ENCODE assay signal across 6 cellular contexts in genomic region chr12:57129311-57130288, GRCh38. TPM values are rescaled to one million over a fixed set of nuclear protein-coding genes. Genes with fewer than 3 reads are reported as not detected.
DNase-seq lines count a peak whose midpoint lies in the region; ATAC-seq and TF ChIP-seq lines count a peak whose summit lies in the region.

No MANE protein-coding gene starts in this region.

- no peak for TF ChIP-seq POLR2A in GM18505 (IDR thresholded peaks at IDR 0.05; ENCODE audit: borderline replicate concordance, extremely low read depth, insufficient read depth, insufficient read length)

- H3K36me3 ChIP-seq in BE2C (no peaks in the 10 kb centered on the region), liver (ENCODE audit: control insufficient read depth in 4 of 4, insufficient read depth in 3 of 4, low read depth in 1 of 4, low read length in 3 of 4) (peaks cover 0 to 2% (median 0%) of the 10 kb centered on the region in 4 donors)

- TF ChIP-seq CTCF in BE2C (IDR thresholded peaks at IDR 0.05; ENCODE audit: low read depth, low read length) (no peak), VCaP (conservative IDR thresholded peaks at IDR 0.05) (no peak), liver (IDR thresholded peaks at IDR 0.05; ENCODE audit: low read depth, low read length, missing input control) (no peak)

- peak overlapping the region; percentile 90; the same call in 1 of the 2 replicates for H3K27ac ChIP-seq in VCaP
- H3K27ac ChIP-seq in liver (ENCODE audit: low read depth in 1 of 2, low read length in 2 of 2): peak overlapping the region; percentile 74 to 79

- peak in 1 of 2 donors; percentile 2 for TF ChIP-seq RAD21 in liver (IDR thresholded peaks at IDR 0.05)

- DNase-seq in BE2C: no peak
- DNase-seq in activated gamma-delta T cell (lab: John Stamatoyannopoulos, UW): no peak
- DNase-seq in NCI-H345 treated with DMSO at 0.1 percent for 48 hours (lab: John Stamatoyannopoulos, UW; ENCODE audit: unreplicated experiment): no peak

- H3K27me3 ChIP-seq in BE2C: no peaks in the 10 kb centered on the region
- H3K27me3 ChIP-seq in liver (ENCODE audit: control insufficient read depth in 4 of 4, insufficient read depth in 4 of 4, low read length in 3 of 4): no peaks in the 10 kb centered on the region

- H3K4me1 ChIP-seq in BE2C (peaks cover 5% of the 10 kb centered on the region; the same call in 1 of the 2 replicates), liver (ENCODE audit: control insufficient read depth in 4 of 4, insufficient read depth in 4 of 4, low read length in 3 of 4) (peaks cover 21 to 58% (median 48%) of the 10 kb centered on the region in 4 donors)

- peak overlapping the region; percentile 30 to 82 for H3K9ac ChIP-seq in liver (ENCODE audit: low read depth in 1 of 2, low read length in 2 of 2)

- ATAC-seq in GM18505 (IDR thresholded peaks at IDR 0.05; ENCODE audit: unreplicated experiment): no peak

- 7% methylated on average over 12 of the region's 12 CpGs for WGBS in liver

- peak overlapping the region; percentile 87 for H3K4me3 ChIP-seq in BE2C (ENCODE audit: low read depth, low read length)
- peak overlapping the region; percentile 28 to 78 (median 72) for H3K4me3 ChIP-seq in liver (ENCODE audit: low read depth in 1 of 3, low read length in 3 of 3)

- no peaks in the 10 kb centered on the region for H3K9me3 ChIP-seq in BE2C
- no peaks in the 10 kb centered on the region for H3K9me3 ChIP-seq in liver (ENCODE audit: control insufficient read depth in 4 of 4, low read length in 3 of 4)

TF ChIP-seq in liver, 16 proteins besides CTCF, POLR2A, EP300 and RAD21:
- TF ChIP-seq JUND (IDR thresholded peaks at IDR 0.05) (peak in 1 of 2 donors; percentile 44), EGR1 (IDR thresholded peaks at IDR 0.05; ENCODE audit: low read depth in 2 of 2) (no peak)

RNA-seq across cellular contexts. Expression of gene LRP1, which starts 1.3 kb away (rescaled TPM):
- polyA plus RNA-seq in BE2C (2012; ENCODE audit: insufficient read depth, insufficient read length, low read depth): 6.4 TPM
- 100 to 1,000 TPM; 151 to 375 TPM for total RNA-seq in liver
- 100 to 1,000 TPM in 1 of 2 donors, 10 to 100 TPM in 1; 87.5 to 127 TPM for polyA plus RNA-seq in liver

RNA-seq across cellular contexts. Expression of gene LRP1-AS, which starts 17.8 kb away (rescaled TPM):
- polyA plus RNA-seq in BE2C (2012; ENCODE audit: insufficient read depth, insufficient read length, low read depth): not detected
- not detected for total RNA-seq in liver
- not detected for polyA plus RNA-seq in liver

RNA-seq across cellular contexts. Expression of gene STAT6, which starts 18.4 kb away (rescaled TPM):
- polyA plus RNA-seq in BE2C (2012; ENCODE audit: insufficient read depth, insufficient read length, low read depth): 1.6 TPM
- total RNA-seq in liver: 10 to 100 TPM; 27.4 to 54.0 TPM
- 10 to 100 TPM; 33.2 to 57.4 TPM for polyA plus RNA-seq in liver

RNA-seq across cellular contexts. Expression of gene NAB2, which starts 40.7 kb away (rescaled TPM):
- polyA plus RNA-seq in BE2C (2012; ENCODE audit: insufficient read depth, insufficient read length, low read depth): 24.8 TPM
- 1 to 10 TPM; 3.9 to 10.0 TPM for total RNA-seq in liver
- 1 to 10 TPM; 1.9 to 8.6 TPM for polyA plus RNA-seq in liver

RNA-seq across cellular contexts. Expression of gene NEMP1, which starts 51.0 kb away (rescaled TPM):
- 5.8 TPM for polyA plus RNA-seq in BE2C (2012; ENCODE audit: insufficient read depth, insufficient read length, low read depth)
- total RNA-seq in liver: 10 to 100 TPM in 1 of 2 donors, 1 to 10 TPM in 1; 3.8 to 10.9 TPM
- polyA plus RNA-seq in liver: 1 to 10 TPM; 1.4 to 2.5 TPM
